In the genomic region with DNA sequence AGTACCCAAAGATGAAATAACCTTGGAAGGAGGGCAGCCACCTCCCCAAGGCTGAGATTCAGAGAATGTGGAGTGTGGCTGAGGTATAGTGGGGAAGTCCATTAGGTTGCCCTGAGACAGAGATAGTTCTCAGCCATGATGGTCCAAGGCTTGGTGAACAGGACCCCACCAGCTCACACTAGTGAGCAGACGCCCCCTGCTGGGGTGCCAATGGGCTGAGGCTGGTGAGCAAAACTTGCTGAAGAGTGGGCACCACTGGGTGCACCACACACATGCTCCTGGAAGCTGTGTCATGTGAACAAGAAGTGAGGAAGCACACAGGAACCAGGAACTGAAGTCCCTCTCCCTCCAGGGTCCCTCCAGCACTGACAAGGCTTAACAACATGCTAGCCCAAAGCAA, we compare ENCODE assay signal across 8 cellular contexts. TPM values are rescaled to one million over a fixed set of nuclear protein-coding genes. Genes with fewer than 3 reads are reported as not detected.
DNase-seq lines count a peak whose midpoint lies in the region; TF ChIP-seq lines count a peak whose summit lies in the region.

No MANE protein-coding gene starts in this region.

- H3K4me3 ChIP-seq in AG09309 (ENCODE audit: control insufficient read depth, low read depth, low read length) = no peak overlapping the region
- no peak overlapping the region for H3K4me3 ChIP-seq in fibroblast of mammary gland (ENCODE audit: control insufficient read depth, low read depth, low read length)
- no peak overlapping the region for H3K4me3 ChIP-seq in ascending aorta

- no peaks in the 10 kb centered on the region for H3K9me3 Mint-ChIP-seq in activated CD4-positive, alpha-beta memory T cell treated with anti-CD3 and anti-CD28 coated beads for 36 hours

- H3K27me3 ChIP-seq in ascending aorta = no peaks in the 10 kb centered on the region

- intact Hi-C loops in activated CD4-positive, alpha-beta memory T cell treated with anti-CD3 and anti-CD28 coated beads for 36 hours (cut with micrococcal nuclease) = no loop called here
- intact Hi-C loops in ascending aorta (cut with DNase I) = no loop called here

- no peak overlapping the region for H3K27ac ChIP-seq in ascending aorta

- no peaks in the 10 kb centered on the region for H3K4me1 Mint-ChIP-seq in activated CD4-positive, alpha-beta memory T cell treated with anti-CD3 and anti-CD28 coated beads for 36 hours (ENCODE audit: low read depth)

- H3K9me3 ChIP-seq in ascending aorta = no peaks in the 10 kb centered on the region

- H3K4me1 ChIP-seq in ascending aorta = no peaks in the 10 kb centered on the region

- CTCF ChIA-PET in activated CD4-positive, alpha-beta memory T cell treated with anti-CD3 and anti-CD28 coated beads for 36 hours (lab: Charles Lee) = interaction anchor here (1.3 kb wide), 1 partner anchor 14 kb away, joined by 4 read pairs; no protein-coding TSS in a partner anchor

- H3K27ac Mint-ChIP-seq in activated CD4-positive, alpha-beta memory T cell treated with anti-CD3 and anti-CD28 coated beads for 36 hours = no peak overlapping the region

- TF ChIP-seq CTCF in AG09309 (IDR thresholded peaks at IDR 0.05; ENCODE audit: control insufficient read depth, insufficient read depth, low read depth, low read length, missing control alignments) = peak; percentile 53
- TF ChIP-seq CTCF in GM13976 (IDR thresholded peaks at IDR 0.05; ENCODE audit: borderline replicate concordance, control extremely low read depth, extremely low read depth, insufficient read depth, missing control alignments) = peak; percentile 52
- peak; percentile 73 for TF ChIP-seq CTCF in fibroblast of mammary gland (conservative IDR thresholded peaks at IDR 0.05; ENCODE audit: control insufficient read depth, insufficient read depth, low read depth, low read length)
- TF ChIP-seq CTCF in ascending aorta (IDR thresholded peaks at IDR 0.05) = peak in 1 of 3 experiments; percentile 38

- no peak overlapping the region for H3K4me3 Mint-ChIP-seq in activated CD4-positive, alpha-beta memory T cell treated with anti-CD3 and anti-CD28 coated beads for 36 hours

- in situ Hi-C loops in GM13976 (cut with MboI; ENCODE audit: low sequenced_read_pairs, unreplicated experiment) = loop anchor here (25.0 kb wide), 1 partner anchor 303 kb away; no protein-coding TSS in a partner anchor

- POLR2A ChIA-PET in activated CD4-positive, alpha-beta memory T cell treated with anti-CD3 and anti-CD28 coated beads for 36 hours (lab: Charles Lee) = interaction anchor here (1.5 kb wide), 1 partner anchor 10 kb away, joined by 9 read pairs; the partner anchor contains the start of genes ARMC10 and FBXL13

- H3K36me3 ChIP-seq in ascending aorta = no peaks in the 10 kb centered on the region

- DNase-seq in AG09309 (ENCODE audit: low read depth) (no peak), GM13976 (ENCODE audit: low spot score) (peak; percentile 32), NCI-H1048 (lab: John Stamatoyannopoulos, UW) (peak; percentile 17), fibroblast of mammary gland (ENCODE audit: low read depth) (peak; percentile 52), 8988T (no peak), ascending aorta (ENCODE audit: low spot score in 2 of 2) (no peak)
- peak; percentile 61 for DNase-seq in activated CD4-positive, alpha-beta memory T cell treated with anti-CD3 and anti-CD28 coated beads for 36 hours
- DNase-seq in stimulated activated CD4-positive, alpha-beta T cell treated with anti-CD3 and anti-CD28 coated beads, Interleukin-12 subunit alpha, Interleukin-12 subunit beta, amount 100 ng/mL, for 48 hours (ENCODE audit: low read depth in 2 of 3, low spot score in 1 of 3) = peak; percentile 24 to 40 (median 34)

- no peaks in the 10 kb centered on the region for H3K36me3 Mint-ChIP-seq in activated CD4-positive, alpha-beta memory T cell treated with anti-CD3 and anti-CD28 coated beads for 36 hours

- H3K27me3 Mint-ChIP-seq in activated CD4-positive, alpha-beta memory T cell treated with anti-CD3 and anti-CD28 coated beads for 36 hours = no peaks in the 10 kb centered on the region

RNA-seq across cellular contexts. Expression of gene FBXL13, which starts 8.9 kb away (rescaled TPM):
- under 1 TPM; 0.45 to 0.63 TPM for total RNA-seq in activated CD4-positive, alpha-beta memory T cell treated with anti-CD3 and anti-CD28 coated beads for 36 hours
- 0.75 TPM for total RNA-seq in ascending aorta

RNA-seq across cellular contexts. Expression of gene ARMC10, which starts 9.3 kb away (rescaled TPM):
- total RNA-seq in activated CD4-positive, alpha-beta memory T cell treated with anti-CD3 and anti-CD28 coated beads for 36 hours = 10 to 100 TPM; 49.7 to 53.3 TPM
- total RNA-seq in ascending aorta = 66.4 TPM

Comparison
In these comparisons a context has a peak if more than half of its experiments do, and no peak if none do; other contexts are left out.
1. DNase-seq: peak in GM13976 (single experiment), NCI-H1048 (single experiment), activated CD4-positive, alpha-beta memory T cell treated with anti-CD3 and anti-CD28 coated beads for 36 hours (single experiment), fibroblast of mammary gland (single experiment) and stimulated activated CD4-positive, alpha-beta T cell treated with anti-CD3 and anti-CD28 coated beads, Interleukin-12 subunit alpha, Interleukin-12 subunit beta, amount 100 ng/mL, for 48 hours (3 of 3); none in AG09309 (single experiment), 8988T (single experiment) and ascending aorta (0 of 2).